In genomic region chr7:157335991-157336382, GRCh38 we compare ENCODE assay signal across 8 cellular contexts. TPM values are rescaled to one million over a fixed set of nuclear protein-coding genes. Genes with fewer than 3 reads are reported as not detected.
DNase-seq lines count a peak whose midpoint lies in the region; TF ChIP-seq lines count a peak whose summit lies in the region.

No MANE protein-coding gene starts in this region.

- POLR2A ChIA-PET in OCI-LY7 (lab: Charles Lee) (interaction anchor here (1.5 kb wide), 1 partner anchor 10 kb away, joined by 5 read pairs; no protein-coding TSS in a partner anchor), HEK293T (lab: Yijun Ruan, JAX) (no interaction called here)

- H3K4me2 ChIP-seq in OCI-LY7 (ENCODE audit: low read length): peak overlapping the region; percentile 65

- no peak overlapping the region; the same call in 1 of the 2 replicates for H2AFZ ChIP-seq in OCI-LY7 (ENCODE audit: low read length)

- H3K27ac ChIP-seq in C4-2B (peak overlapping the region; percentile 72; the same call in 1 of the 2 replicates), OCI-LY7 (ENCODE audit: low read depth, low read length, poor library complexity, severe bottlenecking) (peak overlapping the region; percentile 84), neutrophil (peak overlapping the region; percentile 99)

- CTCF ChIA-PET in OCI-LY7 (lab: Charles Lee; ENCODE audit: unreplicated experiment): interaction anchor here (0.6 kb wide), 1 partner anchor 24 kb away, joined by 3 read pairs; no protein-coding TSS in a partner anchor
- CTCF ChIA-PET in HEK293T (lab: Yijun Ruan, JAX): no interaction called here

- no peaks in the 10 kb centered on the region for H3K27me3 ChIP-seq in neutrophil

- no peaks in the 10 kb centered on the region for H3K9me2 ChIP-seq in OCI-LY7 (ENCODE audit: insufficient read depth, low read length)

- H4K20me1 ChIP-seq in OCI-LY7 (ENCODE audit: insufficient read depth, low read length): peaks cover 15% of the 10 kb centered on the region

- H3K9me3 ChIP-seq in OCI-LY7 (ENCODE audit: low read length) (no peaks in the 10 kb centered on the region), neutrophil (no peaks in the 10 kb centered on the region)

- DNase-seq in OCI-LY7 (ENCODE audit: low spot score): no peak
- no peak for DNase-seq in epithelial cell of esophagus (ENCODE audit: low read depth)
- no peak for DNase-seq in 8988T
- no peak for DNase-seq in amygdala (lab: John Stamatoyannopoulos, UW)
- DNase-seq in HEK293T (ENCODE audit: extremely low spot score): no peak
- no peak for DNase-seq in NCI-H1105 (lab: John Stamatoyannopoulos, UW)

- peaks cover 42% of the 10 kb centered on the region for H3K79me2 ChIP-seq in OCI-LY7 (ENCODE audit: insufficient read depth, low read depth, low read length)

- BruUV-seq in OCI-LY7 (replicated peaks; lab: Mats Ljungman, UMichigan): TSS peak; percentile 91

- peaks cover 21% of the 10 kb centered on the region for H3K36me3 ChIP-seq in OCI-LY7 (ENCODE audit: insufficient read depth, low read length)
- H3K36me3 ChIP-seq in neutrophil: peaks cover 4% of the 10 kb centered on the region

- H3K4me3 ChIP-seq in OCI-LY7 (ENCODE audit: low read depth, low read length, poor library complexity, severe bottlenecking) (peak overlapping the region; percentile 76), epithelial cell of esophagus (ENCODE audit: low read length) (peak overlapping the region; percentile 64), neutrophil (ENCODE audit: low read depth in 1 of 2, low read length in 1 of 2) (peak overlapping the region; percentile 85 to 98)

- no peak for TF ChIP-seq CTCF in C4-2B (conservative IDR thresholded peaks at IDR 0.05)
- TF ChIP-seq CTCF in OCI-LY7 (conservative IDR thresholded peaks at IDR 0.05; ENCODE audit: low read length): no peak
- no peak for TF ChIP-seq CTCF in epithelial cell of esophagus (IDR thresholded peaks at IDR 0.05; ENCODE audit: insufficient read depth, low read depth, low read length, missing control alignments)
- no peak for TF ChIP-seq CTCF in neutrophil (IDR thresholded peaks at IDR 0.05)

- intact Hi-C loops in OCI-LY7 (cut with micrococcal nuclease; ENCODE audit: unreplicated experiment): no loop called here

- peaks cover 81% of the 10 kb centered on the region for H3K4me1 ChIP-seq in OCI-LY7 (ENCODE audit: insufficient read depth, low read length, poor library complexity, severe bottlenecking)
- peaks cover 33 to 41% of the 10 kb centered on the region in 2 experiments for H3K4me1 ChIP-seq in neutrophil (ENCODE audit: control insufficient read depth in 1 of 2, insufficient read depth in 1 of 2, low read depth in 1 of 2, low read length in 1 of 2)

TF ChIP-seq in HEK293T, 16 proteins besides CTCF, POLR2A, EP300 and RAD21:
- TF ChIP-seq HDGF (IDR thresholded peaks at IDR 0.05; ENCODE audit: borderline replicate concordance): no peak
- no peak for TF ChIP-seq FOXM1 (IDR thresholded peaks at IDR 0.05; ENCODE audit: borderline replicate concordance)
- TF ChIP-seq PKNOX1 (IDR thresholded peaks at IDR 0.05): no peak
- no peak for TF ChIP-seq LEF1 (IDR thresholded peaks at IDR 0.05; ENCODE audit: borderline replicate concordance)
- TF ChIP-seq BHLHE40 (IDR thresholded peaks at IDR 0.05; ENCODE audit: borderline replicate concordance): no peak
- TF ChIP-seq TARDBP (IDR thresholded peaks at IDR 0.05): no peak
- no peak for TF ChIP-seq FOXA1 (IDR thresholded peaks at IDR 0.05)
- no peak for TF ChIP-seq ELF4 (IDR thresholded peaks at IDR 0.05)
- TF ChIP-seq NFRKB (IDR thresholded peaks at IDR 0.05): no peak
- TF ChIP-seq ZNF384 (IDR thresholded peaks at IDR 0.05): no peak
- no peak for TF ChIP-seq FOXK2 (IDR thresholded peaks at IDR 0.05)
- TF ChIP-seq SP1 (IDR thresholded peaks at IDR 0.05): no peak
- no peak for TF ChIP-seq L3MBTL2 (conservative IDR thresholded peaks at IDR 0.05)
- TF ChIP-seq SUZ12 (IDR thresholded peaks at IDR 0.05): no peak
- TF ChIP-seq CTBP1 (IDR thresholded peaks at IDR 0.05; ENCODE audit: borderline replicate concordance): no peak
- no peak for TF ChIP-seq ARNT (IDR thresholded peaks at IDR 0.05)

RNA-seq across cellular contexts. Expression of gene DNAJB6, which starts 0.8 kb away (rescaled TPM):
- 56.4 and 69.3 TPM in 2 replicates for total RNA-seq in OCI-LY7 (2014; rRNA removed; shearing (Covaris generic))
- 65.9 and 66.4 TPM in 2 replicates for total RNA-seq in OCI-LY7 (2022)
